In genomic region chr3:151537751-151538150, GRCh38 we compare ENCODE assay signal across 13 cellular contexts.
DNase-seq lines count a peak whose midpoint lies in the region; TF ChIP-seq lines count a peak whose summit lies in the region.
"Had no signal": no experiment of that assay in that cellular context is flagged by ENCODE, and none has a peak within 500 bp of the region (broad histone marks: within the 10 kb centered on the region; RNA-seq: fewer than 3 reads in every experiment).

No MANE protein-coding gene starts in this region.

- no peak for TF ChIP-seq EP300 in suprapubic skin (IDR thresholded peaks at IDR 0.05)

- H3K4me1 ChIP-seq in right atrium auricular region (no peaks in the 10 kb centered on the region), suprapubic skin (peaks cover 21% of the 10 kb centered on the region), prostate gland (replicated peaks) (no peaks in the 10 kb centered on the region)

- intact Hi-C loops in prostate gland (cut with DNase I) = no loop called here

- peak overlapping the region; percentile 86 for H3K27ac ChIP-seq in HL-60 (replicated peaks)
- peak overlapping the region; percentile 39 to 49 for H3K27ac ChIP-seq in right atrium auricular region
- H3K27ac ChIP-seq in suprapubic skin = peak overlapping the region; percentile 29
- no peak overlapping the region for H3K27ac ChIP-seq in prostate gland

- 61% methylated on average over 3 of the region's 3 CpGs for WGBS in suprapubic skin
- WGBS in prostate gland = 73% methylated on average over 3 of the region's 3 CpGs

- H3K9me3 ChIP-seq in right atrium auricular region = no peaks in the 10 kb centered on the region
- H3K9me3 ChIP-seq in suprapubic skin = no peaks in the 10 kb centered on the region
- no peaks in the 10 kb centered on the region for H3K9me3 ChIP-seq in prostate gland

- no peaks in the 10 kb centered on the region for H3K36me3 ChIP-seq in right atrium auricular region
- no peaks in the 10 kb centered on the region for H3K36me3 ChIP-seq in suprapubic skin
- H3K36me3 ChIP-seq in prostate gland = no peaks in the 10 kb centered on the region

- no peak for TF ChIP-seq POLR2A in suprapubic skin (IDR thresholded peaks at IDR 0.05)
- TF ChIP-seq POLR2A in prostate gland (IDR thresholded peaks at IDR 0.05) = no peak

- H3K27me3 ChIP-seq in HL-60 (ENCODE audit: insufficient read depth, poor library complexity, severe bottlenecking) (no peaks in the 10 kb centered on the region), right atrium auricular region (no peaks in the 10 kb centered on the region), suprapubic skin (no peaks in the 10 kb centered on the region), prostate gland (replicated peaks; ENCODE audit: insufficient read depth) (no peaks in the 10 kb centered on the region)

- TF ChIP-seq CTCF in HL-60 (IDR thresholded peaks at IDR 0.05; ENCODE audit: insufficient read depth, low read length) (no peak), astrocyte of the cerebellum (IDR thresholded peaks at IDR 0.05; ENCODE audit: low read depth, low read length, missing control alignments) (no peak), right atrium auricular region (IDR thresholded peaks at IDR 0.05) (no peak), suprapubic skin (IDR thresholded peaks at IDR 0.05) (no peak), prostate gland (IDR thresholded peaks at IDR 0.05) (no peak)

- H3K4me3 ChIP-seq in HL-60 (replicated peaks; ENCODE audit: insufficient read depth, low read length) = peak overlapping the region; percentile 40
- H3K4me3 ChIP-seq in astrocyte of the cerebellum (ENCODE audit: low read depth, low read length) = no peak overlapping the region
- no peak overlapping the region for H3K4me3 ChIP-seq in right atrium auricular region
- H3K4me3 ChIP-seq in suprapubic skin = no peak overlapping the region
- H3K4me3 ChIP-seq in prostate gland = no peak overlapping the region

- in situ Hi-C loops in astrocyte of the cerebellum (cut with HindIII; ENCODE audit: low sequenced_read_pairs) = no loop called here

- DNase-seq in HL-60 (ENCODE audit: low read depth in 1 of 2, low spot score in 1 of 2) (no peak), astrocyte of the cerebellum (ENCODE audit: low read depth) (peak; percentile 23), right atrium auricular region (ENCODE audit: low spot score) (no peak), suprapubic skin (ENCODE audit: low spot score in 2 of 2) (no peak), ecto neural progenitor cell (ENCODE audit: low spot score) (no peak), NCI-H774 (lab: John Stamatoyannopoulos, UW) (no peak), GF-D8 (lab: John Stamatoyannopoulos, UW) (no peak), prostate gland (ENCODE audit: low spot score) (no peak)
- DNase-seq: activated CD4-positive, alpha-beta T cell treated with anti-CD3 and anti-CD28 coated beads, Interleukin-2, amount 50 U/mL, for 1 hour; activated effector memory CD4-positive, alpha-beta T cell treated with anti-CD3 and anti-CD28 coated beads, Interleukin-2, amount 50 U/mL, for 16 hours; C1 segment of cervical spinal cord; Karpas-422; left cardiac atrium had no signal

Comparison
In these comparisons a context has a peak if more than half of its experiments do, and no peak if none do; other contexts are left out.
1. H3K27ac ChIP-seq: peak in HL-60 (single experiment), right atrium auricular region (2 of 2) and suprapubic skin (single experiment); none in prostate gland (0 of 2).